8 cellular contexts compared by ENCODE assay signal in the genomic region with DNA sequence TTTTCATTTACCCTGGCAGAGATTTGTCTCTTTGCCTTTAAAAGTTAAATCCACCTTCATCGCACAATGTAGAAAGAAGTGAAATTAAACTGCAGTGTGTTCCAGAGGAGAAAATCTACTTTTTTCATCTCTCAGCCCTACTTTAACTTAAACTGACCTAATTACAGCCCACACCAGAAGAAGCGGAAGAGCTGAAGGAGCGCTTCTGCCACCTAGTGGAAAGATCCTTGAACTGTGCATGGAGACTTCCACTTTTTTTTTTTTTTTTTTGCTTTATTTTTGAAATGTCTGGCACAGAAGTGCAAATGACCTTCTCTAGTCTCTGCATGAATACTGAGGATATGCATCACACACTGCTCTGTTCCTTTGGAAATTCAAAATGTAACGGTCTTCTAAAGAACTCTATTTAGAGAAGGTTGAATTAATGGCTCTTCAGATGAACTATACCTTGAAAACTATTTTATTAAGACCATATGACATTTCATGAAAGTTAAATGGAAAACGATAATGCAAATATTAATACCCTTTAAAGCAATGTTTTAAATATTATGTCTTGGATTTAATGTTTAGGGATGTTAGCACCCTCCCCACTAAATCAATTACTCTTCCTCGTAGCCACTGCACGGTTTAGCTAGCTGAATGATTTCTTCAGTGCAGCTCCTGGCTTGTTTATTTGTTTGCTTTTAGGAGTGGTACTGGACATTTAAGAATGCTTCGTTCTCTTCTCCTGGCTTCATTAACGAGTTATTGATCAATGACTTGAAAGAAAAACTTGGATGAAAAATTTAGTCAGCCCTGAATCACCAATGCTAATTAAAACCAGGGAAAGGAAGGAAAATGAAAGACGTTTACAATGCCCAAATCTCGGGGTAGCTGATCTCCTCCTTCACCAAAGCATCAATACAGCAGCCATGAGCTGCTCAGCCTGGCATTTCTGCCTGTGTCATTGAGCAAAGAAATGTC.
A peak's percentile ranks its signal among the peaks of the same experiment; 100 is the strongest.
DNase-seq lines count a peak whose midpoint lies in the region; ATAC-seq and TF ChIP-seq lines count a peak whose summit lies in the region.

No MANE protein-coding gene starts in this region.

- H3K4me2 ChIP-seq in MM.1S (ENCODE audit: low read depth, low read length) = peak overlapping the region; percentile 38; the same call in 1 of the 2 replicates

- TF ChIP-seq POLR2A in heart left ventricle (IDR thresholded peaks at IDR 0.05) = no peak

- peaks cover 44% of the 10 kb centered on the region for H3K4me1 Mint-ChIP-seq in HFFc6 (ENCODE audit: low read depth)

- H3F3A ChIP-seq in MM.1S (ENCODE audit: insufficient read depth, low read length) = no peaks in the 10 kb centered on the region

- 32 to 38% (median 34%) methylated on average over 11 of the region's 11 CpGs for WGBS in heart left ventricle, 4 donors

- peaks cover 9% of the 10 kb centered on the region; the same call in 1 of the 2 replicates for H3K9me3 Mint-ChIP-seq in HFFc6
- H3K9me3 Mint-ChIP-seq in activated naive CD4-positive, alpha-beta T cell treated with anti-CD3 and anti-CD28 coated beads, Interleukin-2, amount 50 U/mL, for 72 hours = no peaks in the 10 kb centered on the region

- peak overlapping the region; percentile 39 for H3K4me3 ChIP-seq in GM12865 (ENCODE audit: low read depth, low read length)
- H3K4me3 ChIP-seq in MM.1S (ENCODE audit: low read length) = peak overlapping the region; percentile 24
- H3K4me3 ChIP-seq in heart left ventricle = peak overlapping the region in 11 of 12 donors; percentile 8 to 52 (median 41)

- no peaks in the 10 kb centered on the region for H3K27me3 Mint-ChIP-seq in HFFc6 (ENCODE audit: insufficient read depth)

- H3K9me3 ChIP-seq in MM.1S (replicated peaks; ENCODE audit: insufficient read depth, low read length) (no peaks in the 10 kb centered on the region), heart left ventricle (no peaks in the 10 kb centered on the region)

- peak; percentile 81 for TF ChIP-seq CTCF in GM12865 (IDR thresholded peaks at IDR 0.05; ENCODE audit: insufficient read depth, low read depth, low read length, missing control alignments)
- peak; percentile 98 for TF ChIP-seq CTCF in HFFc6 (IDR thresholded peaks at IDR 0.05)
- peak; percentile 82 for TF ChIP-seq CTCF in MM.1S (IDR thresholded peaks at IDR 0.05; ENCODE audit: low read length)
- TF ChIP-seq CTCF in heart left ventricle (IDR thresholded peaks at IDR 0.05) = peak; percentile 82 to 95 (median 90)

- no peaks in the 10 kb centered on the region for H4K20me1 ChIP-seq in MM.1S (ENCODE audit: insufficient read depth, low read length)

- H3K27ac ChIP-seq in MM.1S (ENCODE audit: low read length) (no peak overlapping the region), heart left ventricle (peak overlapping the region; percentile 43 to 85 (median 70))

- H3K27ac Mint-ChIP-seq in HFFc6 = peak overlapping the region; percentile 95
- peak overlapping the region; percentile 60 to 81 for H3K27ac Mint-ChIP-seq in activated naive CD4-positive, alpha-beta T cell treated with anti-CD3 and anti-CD28 coated beads, Interleukin-2, amount 50 U/mL, for 72 hours

- H3K27me3 ChIP-seq in MM.1S (replicated peaks; ENCODE audit: insufficient read depth, low read length) (no peaks in the 10 kb centered on the region), heart left ventricle (no peaks in the 10 kb centered on the region)

- intact Hi-C loops in heart left ventricle (cut with DNase I) = loop anchor here in 5 of 10 donors (5.0 to 10.0 kb wide), 8 partner anchors 158 to 1118 kb away; no protein-coding TSS in a partner anchor

- H3K79me2 ChIP-seq in MM.1S (ENCODE audit: low read length) = no peaks in the 10 kb centered on the region

- H3K4me3 Mint-ChIP-seq in HFFc6 = peak overlapping the region; percentile 64

- H3K36me3 ChIP-seq in MM.1S (replicated peaks; ENCODE audit: insufficient read depth, low read length) (no peaks in the 10 kb centered on the region), heart left ventricle (no peaks in the 10 kb centered on the region)

- peak overlapping the region; percentile 37; the same call in 1 of the 2 replicates for H2AFZ ChIP-seq in MM.1S (ENCODE audit: low read length)

- H3K9me2 ChIP-seq in MM.1S (replicated peaks; ENCODE audit: insufficient read depth, low read length) = no peaks in the 10 kb centered on the region

- peak overlapping the region; percentile 11; the same call in 1 of the 2 replicates for H3K9ac ChIP-seq in MM.1S (ENCODE audit: low read length)

- H3K4me1 ChIP-seq in MM.1S (ENCODE audit: low read length) (peaks cover 5% of the 10 kb centered on the region), heart left ventricle (peaks cover 0 to 18% (median 10%) of the 10 kb centered on the region in 12 donors)

- ATAC-seq in activated naive CD4-positive, alpha-beta T cell treated with anti-CD3 and anti-CD28 coated beads, Interleukin-2, amount 50 U/mL, for 72 hours = peak; percentile 81 to 83
- peak; percentile 93 to 95 (median 94) for ATAC-seq in heart left ventricle

- peak; percentile 90 for DNase-seq in GM12865 (ENCODE audit: low read depth)
- DNase-seq in HFFc6 = peak; percentile 81
- DNase-seq in MM.1S = peak; percentile 77
- peak; percentile 81 for DNase-seq in SK-N-DZ (ENCODE audit: low spot score)
- DNase-seq in activated naive CD4-positive, alpha-beta T cell treated with anti-CD3 and anti-CD28 coated beads, Interleukin-2, amount 50 U/mL, for 72 hours (ENCODE audit: low spot score in 2 of 2) = peak in 1 of 2 donors; percentile 51
- DNase-seq in heart left ventricle = peak in 4 of 5 donors; percentile 49 to 71 (median 58)
- peak; percentile 75 for DNase-seq in putamen (ENCODE audit: low spot score)
- no peak for DNase-seq in GF-D8 (lab: John Stamatoyannopoulos, UW)

- H3K36me3 Mint-ChIP-seq in HFFc6 (ENCODE audit: low read depth) = peaks cover 22% of the 10 kb centered on the region
- no peaks in the 10 kb centered on the region for H3K36me3 Mint-ChIP-seq in activated naive CD4-positive, alpha-beta T cell treated with anti-CD3 and anti-CD28 coated beads, Interleukin-2, amount 50 U/mL, for 72 hours
